ENCODE assay signal across 9 cellular contexts in the genomic region with DNA sequence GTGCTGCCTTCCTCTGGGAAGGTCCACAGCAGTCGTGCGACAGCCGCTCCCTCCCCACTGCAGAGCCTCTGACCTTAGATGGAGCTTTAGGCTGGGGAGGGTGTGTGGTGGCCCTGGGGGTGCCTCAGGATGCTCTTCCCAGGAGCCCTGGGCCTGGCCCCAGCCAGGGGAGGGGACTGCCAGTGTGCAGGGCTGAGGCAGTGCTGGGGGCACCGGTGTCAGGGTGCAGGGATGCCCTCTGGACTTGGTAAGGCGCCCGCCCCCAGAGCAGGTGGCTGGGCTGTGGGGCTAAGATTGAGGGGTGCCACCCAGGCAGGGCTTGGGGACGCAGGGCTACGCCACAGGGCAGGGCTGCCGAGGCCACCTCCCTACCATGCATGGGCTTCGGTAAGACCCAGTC. TPM values are rescaled to one million over a fixed set of nuclear protein-coding genes. Genes with fewer than 3 reads are reported as not detected.
DNase-seq lines count a peak whose midpoint lies in the region; ATAC-seq and TF ChIP-seq lines count a peak whose summit lies in the region.
"Not testable (repeated sequence)": the region's sequence is repeated elsewhere in the genome, so short reads cannot be mapped to it uniquely, and the experiment has no call there.
"Had no signal": no experiment of that assay in that cellular context is flagged by ENCODE, and none has a peak within 500 bp of the region (broad histone marks: within the 10 kb centered on the region; RNA-seq: fewer than 3 reads in every experiment).

No MANE protein-coding gene starts in this region.

- WGBS in heart left ventricle, 4 donors: 92 to 96% (median 93%) methylated on average over 3 to 10 of the region's 10 CpGs
- WGBS in spleen, 5 donors: 95 to 98% (median 97%) methylated on average over 7 to 9 of the region's 10 CpGs; no CpG with 5 or more reads in 1 of the 5 donors
- WGBS in aorta, 2 donors: 95 to 96% methylated on average over 8 to 9 of the region's 10 CpGs

- intact Hi-C loops in heart left ventricle (cut with DNase I): loop anchor here in 3 of 10 donors (5.0 to 10.0 kb wide), 3 partner anchors 86 to 96 kb away; no protein-coding TSS in a partner anchor
- intact Hi-C loops in lower lobe of right lung (cut with DNase I); spleen (cut with DNase I; ENCODE audit: low total_unique reads); aorta (cut with DNase I): not testable (repeated sequence)

- DNase-seq in AG20443 (ENCODE audit: low spot score): peak; percentile 11
- peak; percentile 3 for DNase-seq in H4 (ENCODE audit: low spot score)
- DNase-seq in activated CD4-positive, alpha-beta T cell treated with anti-CD3 and anti-CD28 coated beads for 48 hours: peak; percentile 1
- DNase-seq in activated naive CD8-positive, alpha-beta T cell treated with anti-CD3 and anti-CD28 coated beads, Interleukin-2, amount 10 ng/mL, durations not matched to agents 7 days and 5 days: not testable (repeated sequence)
- DNase-seq in heart left ventricle: peak in 4 of 5 donors; percentile 18 to 36 (median 30)
- DNase-seq in lower lobe of right lung: peak; percentile 6
- DNase-seq in spleen: peak; percentile 51
- peak; percentile 37 to 82 for DNase-seq in aorta

- not testable (repeated sequence) for TF ChIP-seq CTCF in heart left ventricle (IDR thresholded peaks at IDR 0.05); lower lobe of right lung (IDR thresholded peaks at IDR 0.05); spleen (IDR thresholded peaks at IDR 0.05 in 8 of 11, conservative IDR thresholded peaks at IDR 0.05 in 3 of 11)

- H3K27me3 ChIP-seq in heart left ventricle; lower lobe of right lung (ENCODE audit: low read depth); spleen (replicated peaks in 1 of 7); aorta (ENCODE audit: control insufficient read depth in 1 of 2, insufficient read depth in 2 of 2, low read length in 1 of 2): not testable (repeated sequence)

- H3K36me3 ChIP-seq in heart left ventricle (peaks cover 0 to 20% (median 2%) of the 10 kb centered on the region in 9 donors), spleen (peaks cover 0 to 16% (median 2%) of the 10 kb centered on the region in 6 donors)
- H3K36me3 ChIP-seq in lower lobe of right lung; aorta (ENCODE audit: control insufficient read depth in 1 of 2, insufficient read depth in 2 of 2, low read length in 1 of 2): not testable (repeated sequence)

- H3K4me3 ChIP-seq in heart left ventricle; lower lobe of right lung; spleen; aorta (ENCODE audit: low read length in 2 of 2): not testable (repeated sequence)

- POLR2A ChIA-PET in activated naive CD8-positive, alpha-beta T cell treated with anti-CD3 and anti-CD28 coated beads, Interleukin-2, amount 10 ng/mL, durations not matched to agents 7 days and 5 days (lab: Charles Lee): not testable (repeated sequence)

- H3K4me1 ChIP-seq in heart left ventricle: peaks cover 0 to 24% (median 0%) of the 10 kb centered on the region in 12 donors
- not testable (repeated sequence) for H3K4me1 ChIP-seq in lower lobe of right lung; spleen; aorta (ENCODE audit: control insufficient read depth in 1 of 2, insufficient read depth in 2 of 2, low read length in 2 of 2)

- H3K9me3 ChIP-seq in heart left ventricle; lower lobe of right lung; spleen; aorta (ENCODE audit: control insufficient read depth, low read length): not testable (repeated sequence)

- H3K4me3 Mint-ChIP-seq in activated naive CD8-positive, alpha-beta T cell treated with anti-CD3 and anti-CD28 coated beads, Interleukin-2, amount 10 ng/mL, durations not matched to agents 7 days and 5 days: not testable (repeated sequence)

- ATAC-seq in activated naive CD8-positive, alpha-beta T cell treated with anti-CD3 and anti-CD28 coated beads, Interleukin-2, amount 10 ng/mL, durations not matched to agents 7 days and 5 days (ENCODE audit: low read depth): peak; percentile 18
- ATAC-seq in heart left ventricle: peak in 2 of 4 donors; percentile 1 to 2
- peak in 1 of 2 donors; percentile 1 for ATAC-seq in lower lobe of right lung
- peak; percentile 17 for ATAC-seq in aorta (ENCODE audit: low FRiP score)

- H3K4me1 Mint-ChIP-seq in activated naive CD8-positive, alpha-beta T cell treated with anti-CD3 and anti-CD28 coated beads, Interleukin-2, amount 10 ng/mL, durations not matched to agents 7 days and 5 days: not testable (repeated sequence)

- not testable (repeated sequence) for H3K27ac Mint-ChIP-seq in activated naive CD8-positive, alpha-beta T cell treated with anti-CD3 and anti-CD28 coated beads, Interleukin-2, amount 10 ng/mL, durations not matched to agents 7 days and 5 days

- H3K27ac ChIP-seq in heart left ventricle; lower lobe of right lung; spleen; aorta (ENCODE audit: low read depth in 1 of 2, low read length in 2 of 2): not testable (repeated sequence)

- H3K27me3 Mint-ChIP-seq in activated naive CD8-positive, alpha-beta T cell treated with anti-CD3 and anti-CD28 coated beads, Interleukin-2, amount 10 ng/mL, durations not matched to agents 7 days and 5 days: not testable (repeated sequence)

- H3K9me3 Mint-ChIP-seq in activated naive CD8-positive, alpha-beta T cell treated with anti-CD3 and anti-CD28 coated beads, Interleukin-2, amount 10 ng/mL, durations not matched to agents 7 days and 5 days: not testable (repeated sequence)

- not testable (repeated sequence) for H3K36me3 Mint-ChIP-seq in activated naive CD8-positive, alpha-beta T cell treated with anti-CD3 and anti-CD28 coated beads, Interleukin-2, amount 10 ng/mL, durations not matched to agents 7 days and 5 days

- not testable (repeated sequence) for TF ChIP-seq POLR2A in heart left ventricle (IDR thresholded peaks at IDR 0.05); spleen (IDR thresholded peaks at IDR 0.05)

RNA-seq across cellular contexts. Expression of a gene that starts 13.9 kb away (rescaled TPM):
- 0.19 and 0.35 TPM in 2 replicates for total RNA-seq in H4 (2014; rRNA removed; shearing (Covaris generic))
- total RNA-seq in activated naive CD8-positive, alpha-beta T cell treated with anti-CD3 and anti-CD28 coated beads, Interleukin-2, amount 10 ng/mL, durations not matched to agents 7 days and 5 days: 1 to 10 TPM; 2.0 to 2.4 TPM
- total RNA-seq in heart left ventricle (10 to 100 TPM in 5 of 9 donors, 1 to 10 TPM in 4; 5.1 to 26.5 (median 10.2) TPM), lower lobe of right lung (14.9 TPM), spleen (10 to 100 TPM in 2 of 7 donors, 1 to 10 TPM in 5; 2.8 to 74.3 (median 6.2) TPM), aorta (10 to 100 TPM in 1 of 2 donors, 1 to 10 TPM in 1; 5.9 to 17.7 TPM)
- polyA plus RNA-seq in heart left ventricle (1 to 10 TPM; 3.0 to 8.8 TPM), spleen (1 to 10 TPM in 2 of 3 donors, under 1 TPM in 1; 0.97 to 3.8 (median 1.9) TPM), aorta (1 to 10 TPM; 2.0 to 4.5 TPM)
- polyA plus RNA-seq: CD4-positive, CD25-positive, alpha-beta regulatory T cell had no signal
